8 cellular contexts compared by ENCODE assay signal in the genomic region with DNA sequence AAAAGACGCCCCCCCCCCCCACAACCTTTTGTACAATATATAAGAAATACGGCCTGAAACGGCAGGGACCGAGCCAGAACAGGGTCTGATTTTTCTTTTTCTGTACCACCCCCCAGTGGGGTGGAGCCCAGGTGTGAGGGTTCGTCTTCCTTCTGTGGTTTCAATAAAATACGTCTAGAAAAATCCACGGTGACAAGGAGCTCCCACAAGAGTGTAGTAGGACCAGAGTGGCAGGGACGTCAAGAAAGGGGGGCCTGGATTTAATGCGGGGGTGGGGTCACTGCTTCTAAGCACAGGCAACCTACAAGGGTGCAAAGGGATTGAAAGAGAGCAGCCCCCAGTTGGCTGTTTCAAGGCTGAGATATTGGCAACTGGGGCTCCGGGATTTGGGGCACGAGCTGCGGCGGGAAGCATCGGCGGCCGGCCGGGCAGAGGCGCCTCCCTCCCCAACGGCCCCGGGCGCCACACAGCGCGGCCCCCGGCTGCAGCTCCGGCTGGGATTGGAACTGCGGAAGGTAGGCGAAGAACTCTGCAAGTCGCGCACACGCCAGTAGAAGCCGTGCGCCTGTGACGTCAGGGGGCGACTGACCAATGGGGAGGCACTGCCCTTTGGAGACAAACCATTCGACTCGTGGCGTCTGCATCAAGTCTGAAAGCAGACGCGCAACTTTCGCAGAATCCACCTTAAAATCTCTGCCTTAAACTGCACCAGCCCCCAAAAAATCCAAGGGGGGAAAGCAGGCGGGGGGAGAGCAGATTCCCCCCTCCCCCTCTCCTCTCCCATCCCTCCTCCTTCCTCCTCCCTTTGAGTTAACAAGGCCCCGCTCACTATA. TPM values are rescaled to one million over a fixed set of nuclear protein-coding genes. Genes with fewer than 3 reads are reported as not detected.
DNase-seq lines count a peak whose midpoint lies in the region; ATAC-seq, FAIRE-seq and TF ChIP-seq lines count a peak whose summit lies in the region.

DLX6 (plus strand) TSS at position 623 of the 833 bp plus-strand sequence. CDS start 425 bp downstream, outside the sequence.

- DNase-seq in CD14-positive monocyte (ENCODE audit: low spot score): no peak
- DNase-seq in NCI-H774 (lab: John Stamatoyannopoulos, UW): peak; percentile 98
- no peak for DNase-seq in K562 (ENCODE audit: extremely low read depth in 1 of 4, low spot score in 3 of 4)
- DNase-seq in left kidney (ENCODE audit: low read depth, low spot score): peak; percentile 90
- peak in 1 of 2 donors; percentile 47 for DNase-seq in stimulated activated naive CD8-positive, alpha-beta T cell treated with anti-CD3 and anti-CD28 coated beads, Interleukin-15, amount 100 ng/mL, for 72 hours

- peaks cover 0 to 10% of the 10 kb centered on the region in 2 experiments; a peak in 1 of 5 replicates for H3K4me1 ChIP-seq in K562 (replicated peaks in 1 of 2; ENCODE audit: control insufficient read depth in 2 of 2, insufficient read depth in 2 of 2, low read length in 2 of 2)

- no peak within 1 kb of the TSS for H3K4me2 ChIP-seq in K562 (ENCODE audit: insufficient read depth, low read length)

- H3K4me3 Mint-ChIP-seq in CD14-positive monocyte: peak within 1 kb of the TSS; percentile 55 to 86
- peak within 1 kb of the TSS; percentile 81 for H3K4me3 Mint-ChIP-seq in stimulated activated naive CD8-positive, alpha-beta T cell treated with anti-CD3 and anti-CD28 coated beads, Interleukin-15, amount 100 ng/mL, for 72 hours

- peaks cover 14% of the 10 kb centered on the region for H3K4me1 Mint-ChIP-seq in CD14-positive monocyte
- peaks cover 34% of the 10 kb centered on the region for H3K4me1 Mint-ChIP-seq in stimulated activated naive CD8-positive, alpha-beta T cell treated with anti-CD3 and anti-CD28 coated beads, Interleukin-15, amount 100 ng/mL, for 72 hours

- no TSS peak for BruUV-seq in K562 (replicated peaks; lab: Mats Ljungman, UMichigan)

- TF ChIP-seq RAD21 in K562 (CRISPR knock-in tag; conservative IDR thresholded peaks at IDR 0.05 in 1 of 2, IDR thresholded peaks at IDR 0.05 in 1 of 2): no peak

- H3K27ac ChIP-seq in K562 (ENCODE audit: extremely low read depth, low read depth, low read length): no peak within 1 kb of the TSS

- no peak within 1 kb of the TSS for H3K9ac ChIP-seq in K562 (ENCODE audit: insufficient read depth in 1 of 2, low read depth in 2 of 2, low read length in 2 of 2)

- no peak for FAIRE-seq in K562 (lab: Jason Lieb, UNC)

- H3K9me1 ChIP-seq in K562 (ENCODE audit: control insufficient read depth, insufficient read depth, low read length): no peaks in the 10 kb centered on the region

- no peak for TF ChIP-seq POLR2A in K562 (conservative IDR thresholded peaks at IDR 0.05)

- H3K27me3 Mint-ChIP-seq in CD14-positive monocyte (ENCODE audit: low read depth in 3 of 3): peaks cover 94 to 97% (median 97%) of the 10 kb centered on the region in 3 donors
- peaks cover 100% of the 10 kb centered on the region for H3K27me3 Mint-ChIP-seq in stimulated activated naive CD8-positive, alpha-beta T cell treated with anti-CD3 and anti-CD28 coated beads, Interleukin-15, amount 100 ng/mL, for 72 hours

- peaks cover 0 to 43% (median 28%) of the 10 kb centered on the region in 7 donors for H3K9me3 Mint-ChIP-seq in CD14-positive monocyte
- H3K9me3 Mint-ChIP-seq in stimulated activated naive CD8-positive, alpha-beta T cell treated with anti-CD3 and anti-CD28 coated beads, Interleukin-15, amount 100 ng/mL, for 72 hours: no peaks in the 10 kb centered on the region

- H3K9me3 ChIP-seq in K562 (replicated peaks; ENCODE audit: control insufficient read depth, insufficient read depth, low read depth, low read length): no peaks in the 10 kb centered on the region

- 22% methylated on average over 40 of the region's 42 CpGs for WGBS in K562 (ENCODE audit: insufficient coverage, low coverage, missing lambda C conversion rate)

- no peak within 1 kb of the TSS for H2AFZ ChIP-seq in K562 (ENCODE audit: low read depth, low read length)

- no peak within 1 kb of the TSS for H3K4me3 ChIP-seq in K562

- in situ Hi-C loops in K562 (cut with MboI): no loop called here

- CTCF ChIA-PET in K562 (lab: Yijun Ruan, JAX; ENCODE audit: low intra/inter-chr PET ratio): no interaction called here

- TF ChIP-seq EP300 in K562 (IDR thresholded peaks at IDR 0.05; ENCODE audit: low read length): no peak

- POLR2A ChIA-PET in K562 (lab: Yijun Ruan, JAX): interaction anchor here (0.7 kb wide), 1 partner anchor 8 kb away, joined by 4 read pairs; no protein-coding TSS in a partner anchor

- no peaks in the 10 kb centered on the region for H4K20me1 ChIP-seq in K562 (replicated peaks; ENCODE audit: control insufficient read depth, insufficient read depth, low read length)

- ATAC-seq in HG02938 (IDR thresholded peaks at IDR 0.05; ENCODE audit: unreplicated experiment) (peak; percentile 51), K562 (no peak), GM21529 (IDR thresholded peaks at IDR 0.05; ENCODE audit: unreplicated experiment) (no peak), HG03135 (IDR thresholded peaks at IDR 0.05; ENCODE audit: unreplicated experiment) (no peak)
- peak; percentile 46 for ATAC-seq in stimulated activated naive CD8-positive, alpha-beta T cell treated with anti-CD3 and anti-CD28 coated beads, Interleukin-15, amount 100 ng/mL, for 72 hours

- intact Hi-C loops in CD14-positive monocyte (cut with micrococcal nuclease) (no loop called here), K562 (cut with micrococcal nuclease) (no loop called here)

- no peaks in the 10 kb centered on the region for H3K79me2 ChIP-seq in K562 (ENCODE audit: control insufficient read depth, insufficient read depth, low read length)

- no peak within 1 kb of the TSS for H3K27ac Mint-ChIP-seq in CD14-positive monocyte
- H3K27ac Mint-ChIP-seq in stimulated activated naive CD8-positive, alpha-beta T cell treated with anti-CD3 and anti-CD28 coated beads, Interleukin-15, amount 100 ng/mL, for 72 hours: no peak within 1 kb of the TSS

- TF ChIP-seq CTCF in CD14-positive monocyte (IDR thresholded peaks at IDR 0.05) (no peak), K562 (IDR thresholded peaks at IDR 0.05 in 2 of 3, conservative IDR thresholded peaks at IDR 0.05 in 1 of 3; ENCODE audit: insufficient read depth in 2 of 3, low read depth in 1 of 3, low read length in 3 of 3) (no peak)

- no peaks in the 10 kb centered on the region for H3K36me3 ChIP-seq in K562 (ENCODE audit: control insufficient read depth, insufficient read depth, low read length)

- H3K27me3 ChIP-seq in K562 (ENCODE audit: control insufficient read depth in 2 of 2, insufficient read depth in 2 of 2, low read length in 2 of 2): peaks cover 64 to 73% of the 10 kb centered on the region in 2 experiments

- peaks cover 0 to 7% of the 10 kb centered on the region in 2 donors for H3K36me3 Mint-ChIP-seq in CD14-positive monocyte

TF ChIP-seq in K562, 482 proteins besides CTCF, POLR2A, EP300 and RAD21:
- 0 out of 2 replicates have a peak, but pooled peaks have one; percentile 18 for TF ChIP-seq CREM (IDR thresholded peaks at IDR 0.05; ENCODE audit: low read depth)
- no peak for TF ChIP-seq NR0B1 (IDR thresholded peaks at IDR 0.05; ENCODE audit: partially characterized antibody)
- TF ChIP-seq ATF1 (CRISPR knock-in tag; IDR thresholded peaks at IDR 0.05): no peak; the same call in 1 of the 2 replicates
- TF ChIP-seq ATF1 (tag; IDR thresholded peaks at IDR 0.05): peak; percentile 32; the same call in 1 of the 2 replicates
- no peak for TF ChIP-seq ZFPM2 (CRISPR knock-in tag; IDR thresholded peaks at IDR 0.05)
- TF ChIP-seq NFYB (IDR thresholded peaks at IDR 0.05; ENCODE audit: extremely low read depth, insufficient read length): peak; percentile 71

RNA-seq across cellular contexts. Expression of gene DLX6, which starts in this region (rescaled TPM):
- not detected for polyA plus RNA-seq in CD14-positive monocyte
- total RNA-seq in K562 (2011; cell fraction: chromatin; rRNA removed; ENCODE audit: low replicate concordance): not detected in 2 replicates
- total RNA-seq in K562 (2011; cell fraction: nucleolus; rRNA removed): not detected in 2 replicates
- not detected in 2 replicates for total RNA-seq in K562 (2011; cell fraction: nucleoplasm; rRNA removed)
- not detected in 2 replicates for total RNA-seq in K562 (2014; rRNA removed)
- not detected in 2 replicates for total RNA-seq in K562 (2014; rRNA removed; fragmentation: Illumina TruSeq; extraction: Trizol)
- total RNA-seq in K562 (2015; rRNA removed; fragmentation: Illumina TruSeq; extraction: Trizol): not detected in 2 replicates
- total RNA-seq in K562 (2021): not detected in 2 replicates
- polyA plus RNA-seq in K562 (2011; rRNA removed): not detected in 2 replicates
- polyA plus RNA-seq in K562 (2011; cell fraction: cytosol; rRNA removed): not detected in 2 replicates
- not detected in 2 replicates for polyA plus RNA-seq in K562 (2011; cell fraction: nucleus; rRNA removed)
- polyA plus RNA-seq in K562 (2012): not detected in 2 replicates
- not detected in 2 replicates for polyA plus RNA-seq in K562 (2014; fragmentation: Illumina TruSeq; extraction: Trizol)
- not detected for polyA plus RNA-seq in K562 (2014; fragmentation: Nextera tagmentation; extraction: Ambion mirVana)
- polyA plus RNA-seq in K562 (2014; rRNA removed): not detected in 2 replicates
- not detected in 2 replicates for polyA minus RNA-seq in K562 (2011; rRNA and poly(A)+ RNA removed)
- not detected in 2 replicates for polyA minus RNA-seq in K562 (2011; cell fraction: cytosol; rRNA and poly(A)+ RNA removed)
- polyA minus RNA-seq in K562 (2011; cell fraction: nucleus; rRNA and poly(A)+ RNA removed): not detected in 2 replicates

Comparison
In these comparisons a context has a peak if more than half of its experiments do, and no peak if none do; other contexts are left out.
1. DNase-seq: peak in NCI-H774 (single experiment) and left kidney (single experiment); none in CD14-positive monocyte (single experiment) and K562 (0 of 4).
2. ATAC-seq: peak in HG02938 (single experiment) and stimulated activated naive CD8-positive, alpha-beta T cell treated with anti-CD3 and anti-CD28 coated beads, Interleukin-15, amount 100 ng/mL, for 72 hours (single experiment); none in K562 (single experiment), GM21529 (single experiment) and HG03135 (single experiment).